ENCODE assay signal across 8 cellular contexts in genomic region chr12:116708826-116709756, GRCh38. TPM values are rescaled to one million over a fixed set of nuclear protein-coding genes. Genes with fewer than 3 reads are reported as not detected.
DNase-seq lines count a peak whose midpoint lies in the region; ATAC-seq and TF ChIP-seq lines count a peak whose summit lies in the region.

No MANE protein-coding gene starts in this region.

- peak; percentile 89 for TF ChIP-seq CTCF in HEK293 (tag by site-specific recombination; IDR thresholded peaks at IDR 0.05)

- no peak overlapping the region for H3K18ac ChIP-seq in mesendoderm (ENCODE audit: low read length)

- H3K9ac ChIP-seq in mesendoderm (ENCODE audit: low read length) = no peak overlapping the region

- no CpG with 5 or more reads among the region's 26 CpGs for WGBS in mesendoderm (ENCODE audit: extremely low coverage, insufficient coverage, low lambda C conversion rate)

- peak overlapping the region in 2 of 4 donors; percentile 1 to 72 for H3K4me3 Mint-ChIP-seq in CD4-positive, CD25-positive, alpha-beta regulatory T cell

- no peak overlapping the region for H2AK5ac ChIP-seq in mesendoderm (ENCODE audit: low read length)

- peaks cover 3% of the 10 kb centered on the region for H3K36me3 Mint-ChIP-seq in CD4-positive, CD25-positive, alpha-beta regulatory T cell

- H2BK15ac ChIP-seq in mesendoderm (replicated peaks; ENCODE audit: low read depth) = no peak overlapping the region

- POLR2A ChIA-PET in HEK293 (lab: Yijun Ruan, JAX) = interaction anchor here (0.5 to 0.6 kb wide), 2 partner anchors 10 to 82 kb away, joined by 3 read pairs; no protein-coding TSS in a partner anchor

- H3K4me2 ChIP-seq in mesendoderm (ENCODE audit: low read length) = no peak overlapping the region

- H4K8ac ChIP-seq in mesendoderm (ENCODE audit: low read depth, low read length) = no peak overlapping the region

- H3K27ac ChIP-seq in CD4-positive, CD25-positive, alpha-beta regulatory T cell (ENCODE audit: insufficient read depth, low read length, poor library complexity, severe bottlenecking) = no peak overlapping the region
- no peak overlapping the region for H3K27ac ChIP-seq in HEK293 (ENCODE audit: extremely low read depth, low read depth, low read length)
- H3K27ac ChIP-seq in mesendoderm (ENCODE audit: low read depth, low read length) = no peak overlapping the region

- H3K56ac ChIP-seq in mesendoderm (ENCODE audit: low read length) = no peak overlapping the region

- H3K4me1 ChIP-seq in CD4-positive, CD25-positive, alpha-beta regulatory T cell (ENCODE audit: control insufficient read depth, insufficient read depth, low read length, poor library complexity, severe bottlenecking) = peaks cover 9% of the 10 kb centered on the region
- H3K4me1 ChIP-seq in HEK293 (ENCODE audit: control insufficient read depth, insufficient read depth, low read length) (peaks cover 18% of the 10 kb centered on the region), mesendoderm (ENCODE audit: control insufficient read depth, low read depth, low read length) (no peaks in the 10 kb centered on the region)

- H3K9me3 Mint-ChIP-seq in CD4-positive, CD25-positive, alpha-beta regulatory T cell = peaks cover 0 to 2% (median 0%) of the 10 kb centered on the region in 7 donors

- peak; percentile 74 to 81 for ATAC-seq in CD4-positive, CD25-positive, alpha-beta regulatory T cell (ENCODE audit: low read depth in 2 of 2)

- no peak overlapping the region for H2BK5ac ChIP-seq in mesendoderm (ENCODE audit: low read length)

- no peaks in the 10 kb centered on the region for H3K27me3 ChIP-seq in CD4-positive, CD25-positive, alpha-beta regulatory T cell (ENCODE audit: control insufficient read depth, insufficient read depth, low read length)
- H3K27me3 ChIP-seq in mesendoderm (ENCODE audit: insufficient read depth, low read length, poor library complexity) = no peaks in the 10 kb centered on the region

- peak; percentile 10 to 57 (median 47) for DNase-seq in CD4-positive, CD25-positive, alpha-beta regulatory T cell
- peak; percentile 74 to 89 for DNase-seq in NCI-H524 (lab: John Stamatoyannopoulos, UW)
- DNase-seq in activated CD4-positive, alpha-beta T cell treated with anti-CD3 and anti-CD28 coated beads, Interleukin-2, amount 50 U/mL, for 48 hours = peak; percentile 35 to 59
- DNase-seq in dermis microvascular lymphatic vessel endothelial cell (ENCODE audit: low read depth in 2 of 2) = peak; percentile 45 to 61
- DNase-seq in mesendoderm = peak; percentile 39
- DNase-seq in stimulated activated naive CD4-positive, alpha-beta T cell (lab: John Stamatoyannopoulos, UW) = peak; percentile 19 to 66 (median 27)
- DNase-seq in kidney glomerular epithelial cell (lab: John Stamatoyannopoulos, UW) = no peak

- H3K4me3 ChIP-seq in CD4-positive, CD25-positive, alpha-beta regulatory T cell (ENCODE audit: low read depth, low read length) = peak overlapping the region; percentile 13
- H3K4me3 ChIP-seq in HEK293 (ENCODE audit: low read depth, low read length) = no peak overlapping the region
- no peak overlapping the region for H3K4me3 ChIP-seq in mesendoderm (ENCODE audit: low read length)

- no peak overlapping the region for H2BK120ac ChIP-seq in mesendoderm (ENCODE audit: low read depth, low read length)

- H3K79me1 ChIP-seq in mesendoderm (ENCODE audit: low read length) = no peaks in the 10 kb centered on the region

- no peak overlapping the region for H3K4ac ChIP-seq in mesendoderm (ENCODE audit: low read depth, low read length)

- H3K79me2 ChIP-seq in mesendoderm (ENCODE audit: control insufficient read depth, insufficient read depth, low read length) = no peaks in the 10 kb centered on the region

- H3K36me3 ChIP-seq in CD4-positive, CD25-positive, alpha-beta regulatory T cell (ENCODE audit: control insufficient read depth, insufficient read depth, low read length) = no peaks in the 10 kb centered on the region
- H3K36me3 ChIP-seq in HEK293 (ENCODE audit: control insufficient read depth in 2 of 2, insufficient read depth in 1 of 2, low read length in 2 of 2) (no peaks in the 10 kb centered on the region), mesendoderm (ENCODE audit: control insufficient read depth, insufficient read depth, low read length) (no peaks in the 10 kb centered on the region)

- peaks cover 10% of the 10 kb centered on the region for H3K27me3 Mint-ChIP-seq in CD4-positive, CD25-positive, alpha-beta regulatory T cell

- peaks cover 5 to 15% (median 11%) of the 10 kb centered on the region in 4 donors for H3K4me1 Mint-ChIP-seq in CD4-positive, CD25-positive, alpha-beta regulatory T cell

- no peak overlapping the region for H4K5ac ChIP-seq in mesendoderm (ENCODE audit: low read length)

- no peaks in the 10 kb centered on the region for H3K9me3 ChIP-seq in CD4-positive, CD25-positive, alpha-beta regulatory T cell (ENCODE audit: control insufficient read depth in 2 of 2, low read length in 2 of 2)
- no peaks in the 10 kb centered on the region for H3K9me3 ChIP-seq in HEK293 (ENCODE audit: control insufficient read depth, insufficient read depth, low read depth, low read length)

- H3K27ac Mint-ChIP-seq in CD4-positive, CD25-positive, alpha-beta regulatory T cell = peak overlapping the region in 1 of 3 donors; percentile 42

- no peak overlapping the region for H3K23ac ChIP-seq in mesendoderm (ENCODE audit: low read length)

- CTCF ChIA-PET in HEK293 (lab: Yijun Ruan, JAX) = interaction anchor here (0.5 to 2.3 kb wide), 22 partner anchors 8 to 794 kb away, joined by 3 to 16 read pairs (median 4); no protein-coding TSS in a partner anchor

TF ChIP-seq in HEK293, 187 proteins besides CTCF, POLR2A, EP300 and RAD21 (continues in another document):
- TF ChIP-seq ZFP69B (tag by site-specific recombination; IDR thresholded peaks at IDR 0.05) (peak; percentile 69), ZNF660 (tag by site-specific recombination; IDR thresholded peaks at IDR 0.05) (0 out of 2 replicates have a peak, but pooled peaks have one; percentile 12), HIC1 (tag by site-specific recombination; IDR thresholded peaks at IDR 0.05) (peak; percentile 55; the same call in 1 of the 2 replicates), ZBTB7A (tag by site-specific recombination; IDR thresholded peaks at IDR 0.05; ENCODE audit: low read depth) (no peak), ZNF2 (tag by site-specific recombination; IDR thresholded peaks at IDR 0.05) (0 out of 2 replicates have a peak, but pooled peaks have one; percentile 38), ZSCAN4 (tag by site-specific recombination; IDR thresholded peaks at IDR 0.05) (0 out of 2 replicates have a peak, but pooled peaks have one; percentile 6), WT1 (tag by site-specific recombination; IDR thresholded peaks at IDR 0.05) (peak; percentile 6; the same call in 1 of the 2 replicates), ZNF777 (tag by site-specific recombination; IDR thresholded peaks at IDR 0.05; ENCODE audit: borderline replicate concordance) (no peak), ZNF561 (tag by site-specific recombination; IDR thresholded peaks at IDR 0.05; ENCODE audit: borderline replicate concordance) (peak; percentile 50; the same call in 1 of the 2 replicates), ZBTB8A (tag by site-specific recombination; IDR thresholded peaks at IDR 0.05) (peak; percentile 77), KLF10 (tag by site-specific recombination; IDR thresholded peaks at IDR 0.05) (no peak), ZNF366 (tag by site-specific recombination; conservative IDR thresholded peaks at IDR 0.05) (peak; percentile 85)

RNA-seq across cellular contexts. Expression of gene SPRING1, which starts 28.8 kb away (rescaled TPM):
- 22.8 TPM for total RNA-seq in CD4-positive, CD25-positive, alpha-beta regulatory T cell
- 10 to 100 TPM; 18.2 to 28.5 (median 23.2) TPM for polyA plus RNA-seq in CD4-positive, CD25-positive, alpha-beta regulatory T cell
- total RNA-seq in dermis microvascular lymphatic vessel endothelial cell = 18.7 and 28.4 TPM in 2 replicates
- polyA plus RNA-seq in mesendoderm (2013, experiment 1 of 2) = 23.4 TPM
- polyA plus RNA-seq in mesendoderm (2013, experiment 2 of 2) = 22.5 TPM

RNA-seq across cellular contexts. Expression of gene RNFT2, which starts 29.0 kb away (rescaled TPM):
- total RNA-seq in CD4-positive, CD25-positive, alpha-beta regulatory T cell = 9.7 TPM
- polyA plus RNA-seq in CD4-positive, CD25-positive, alpha-beta regulatory T cell = 1 to 10 TPM in 3 of 4 donors, under 1 TPM in 1; 0.69 to 6.6 (median 1.9) TPM
- 0.63 and 1.9 TPM in 2 replicates for total RNA-seq in dermis microvascular lymphatic vessel endothelial cell
- polyA plus RNA-seq in mesendoderm (2013, experiment 1 of 2) = 8.2 TPM
- 9.1 TPM for polyA plus RNA-seq in mesendoderm (2013, experiment 2 of 2)
